ENCODE assay signal across 1 cellular context in genomic region chr11:124970925-124971324, GRCh38.
TF ChIP-seq lines count a peak whose summit lies in the region.

No MANE protein-coding gene starts in this region.

TF ChIP-seq in endothelial cell of umbilical vein, 7 proteins besides CTCF, POLR2A, EP300 and RAD21 (continued from another document):
- no peak for TF ChIP-seq FOS (IDR thresholded peaks at IDR 0.05; ENCODE audit: borderline replicate concordance, insufficient read depth, low read length)
